Comparison of ENCODE assay signal across 8 cellular contexts in genomic region chr6:26020291-26020982, GRCh38. TPM values are rescaled to one million over a fixed set of nuclear protein-coding genes. Genes with fewer than 3 reads are reported as not detected.
DNase-seq lines count a peak whose midpoint lies in the region; ATAC-seq and TF ChIP-seq lines count a peak whose summit lies in the region.

No MANE protein-coding gene starts in this region.

- peak overlapping the region; percentile 54 to 59 for H3K4me3 ChIP-seq in left lung

- intact Hi-C loops in left lung (cut with DNase I): no loop called here

- peak overlapping the region; percentile 96 to 97 for H3K27ac ChIP-seq in left lung

- no peaks in the 10 kb centered on the region for H3K9me3 ChIP-seq in left lung

- no peak for TF ChIP-seq CTCF in left lung (IDR thresholded peaks at IDR 0.05)

- DNase-seq in AML-193 (lab: John Stamatoyannopoulos, UW) (peak; percentile 94 to 95), NCI-H345 treated with DMSO at 0.1 percent for 48 hours (lab: John Stamatoyannopoulos, UW; ENCODE audit: unreplicated experiment) (peak; percentile 92), dermis blood vessel endothelial cell (peak; percentile 94), left lung (peak; percentile 85 to 88)
- DNase-seq in activated CD4-positive, alpha-beta T cell treated with anti-CD3 and anti-CD28 coated beads, Interleukin-2, amount 50 U/mL, for 1 hour: peak; percentile 71
- peak; percentile 44 to 71 for DNase-seq in stimulated activated CD4-positive, alpha-beta T cell treated with anti-CD3 and anti-CD28 coated beads, Interleukin-4, amount 100 ng/mL, for 4 hours

- H3K36me3 ChIP-seq in left lung: no peaks in the 10 kb centered on the region

- no peaks in the 10 kb centered on the region for H3K27me3 ChIP-seq in left lung

- peaks cover 0 to 9% of the 10 kb centered on the region in 2 donors for H3K4me1 ChIP-seq in left lung

- ATAC-seq in GM19023 (IDR thresholded peaks at IDR 0.05; ENCODE audit: unreplicated experiment) (peak; percentile 45), HG03342 (IDR thresholded peaks at IDR 0.05; ENCODE audit: unreplicated experiment) (peak; percentile 45), left lung (peak; percentile 69)

RNA-seq across cellular contexts. Expression of gene TRIM38, which starts 57.8 kb away (rescaled TPM):
- total RNA-seq in dermis blood vessel endothelial cell: 8.9 and 9.9 TPM in 2 replicates
- 10 to 100 TPM; 13.1 to 15.9 TPM for total RNA-seq in left lung

Comparison
In these comparisons a context has a peak if more than half of its experiments do, and no peak if none do; other contexts are left out.
1. Peak in every context shown above with its lines: DNase-seq, ATAC-seq, H3K4me3 ChIP-seq and H3K27ac ChIP-seq.